Comparison of ENCODE assay signal across 8 cellular contexts in the genomic region with DNA sequence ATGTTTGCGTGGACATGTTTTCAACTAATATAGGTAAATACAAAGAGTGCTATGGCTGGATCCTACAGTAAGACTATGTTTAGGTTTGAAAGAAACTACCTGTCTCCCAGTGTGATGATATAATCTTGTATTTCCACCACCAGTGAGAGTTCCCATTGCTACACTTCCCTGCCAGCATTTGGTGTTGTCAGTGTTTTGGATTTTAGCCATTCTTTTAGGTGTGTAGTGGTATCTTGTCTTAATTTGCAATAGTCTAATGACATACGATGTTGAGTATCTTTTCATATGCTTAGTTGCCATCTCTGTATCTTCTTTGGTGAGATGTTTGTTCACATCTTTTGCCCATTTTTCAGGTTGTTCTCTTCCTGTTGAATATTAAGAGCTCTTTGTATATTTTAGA.
"Had no signal": no experiment of that assay in that cellular context is flagged by ENCODE, and none has a peak within 500 bp of the region (broad histone marks: within the 10 kb centered on the region; RNA-seq: fewer than 3 reads in every experiment).

No MANE protein-coding gene starts in this region.

- H3K4me3 ChIP-seq: GM12878 had no signal

- DNase-seq: GDM1, GF-D8 had no signal

- FAIRE-seq: G401.6, GM12878, GM12891, GM12892, GM18507, GM19239 had no signal

- ATAC-seq: GM12878 had no signal
